ENCODE assay signal across 28 cellular contexts in the genomic region with DNA sequence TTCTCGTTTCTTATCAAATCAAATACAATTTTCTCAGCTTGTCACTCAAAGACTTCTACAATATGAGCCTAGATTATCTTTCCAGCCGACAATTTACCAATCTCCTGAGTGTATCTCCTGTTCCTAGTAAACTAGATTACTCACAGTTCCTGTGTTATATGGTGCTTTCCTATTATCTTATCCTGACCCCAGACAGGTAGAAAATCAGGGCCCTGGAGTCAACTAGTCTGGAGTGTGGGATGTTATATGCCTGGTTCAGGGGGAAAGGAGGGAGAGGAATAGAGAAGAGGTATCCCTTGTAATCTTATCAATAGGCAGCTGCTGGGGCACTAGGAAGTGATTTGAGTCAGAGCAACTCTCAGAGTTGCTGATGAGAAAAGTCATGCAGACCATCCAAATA.
A peak's percentile ranks its signal among the peaks of the same experiment; 100 is the strongest.
DNase-seq lines count a peak whose midpoint lies in the region; FAIRE-seq and TF ChIP-seq lines count a peak whose summit lies in the region.
"Had no signal": no experiment of that assay in that cellular context is flagged by ENCODE, and none has a peak within 500 bp of the region (broad histone marks: within the 10 kb centered on the region; RNA-seq: fewer than 3 reads in every experiment).

No MANE protein-coding gene starts in this region.

- peaks cover 10% of the 10 kb centered on the region for H3K36me3 Mint-ChIP-seq in Calu3 (ENCODE audit: insufficient read depth, unreplicated experiment)
- no peaks in the 10 kb centered on the region for H3K36me3 Mint-ChIP-seq in neural progenitor cell
- H3K36me3 Mint-ChIP-seq in activated naive CD8-positive, alpha-beta T cell treated with anti-CD3 and anti-CD28 coated beads for 36 hours: no peaks in the 10 kb centered on the region

- DNase-seq in Calu3: no peak
- DNase-seq in H1 (ENCODE audit: low read depth in 1 of 2, low spot score in 2 of 2): no peak
- no peak for DNase-seq in neural progenitor cell (ENCODE audit: low spot score)
- no peak for DNase-seq in vagina (ENCODE audit: extremely low spot score in 2 of 2)
- DNase-seq in activated naive CD8-positive, alpha-beta T cell treated with anti-CD3 and anti-CD28 coated beads for 36 hours: no peak
- DNase-seq in NK-92 (lab: John Stamatoyannopoulos, UW; ENCODE audit: unreplicated experiment): no peak
- no peak for DNase-seq in cortex of kidney (lab: John Stamatoyannopoulos, UW)
- DNase-seq: activated CD4-positive, alpha-beta T cell treated with anti-CD3 and anti-CD28 coated beads, Interleukin-2, amount 50 U/mL, for 48 hours; activated CD4-positive, CD25-positive, alpha-beta regulatory T cell treated with anti-CD3 and anti-CD28 coated beads, Interleukin-2, amount 50 U/mL, for 72 hours; activated naive CD4-positive, alpha-beta T cell treated with Interleukin-2 at 50 U/mL for 16 hours; adrenal gland; BE2C; body of pancreas; HCEC 1CT; hypothalamus; NCI-H1436 treated with DMSO at 0.1 percent for 48 hours; NCI-H446; NCI-H748 treated with DMSO at 0.1 percent for 48 hours; stimulated activated CD4-positive, alpha-beta T cell treated with anti-CD3 and anti-CD28 coated beads, Interleukin-12 subunit alpha, Interleukin-12 subunit beta, amount 100 ng/mL, for 4 hours; stimulated activated CD4-positive, alpha-beta T cell treated with anti-CD3 and anti-CD28 coated beads, Interleukin-2, amount 100 ng/mL, for 48 hours; stomach; uterus had no signal

- H3K79me2 ChIP-seq in OCI-LY3 (ENCODE audit: low read length): no peaks in the 10 kb centered on the region
- H3K79me2 ChIP-seq in H1 (ENCODE audit: control insufficient read depth in 1 of 2, insufficient read depth in 2 of 2, low read length in 2 of 2): no peaks in the 10 kb centered on the region
- no peaks in the 10 kb centered on the region for H3K79me2 ChIP-seq in neural progenitor cell (ENCODE audit: low read depth)

- H4K91ac ChIP-seq in H1 (replicated peaks; ENCODE audit: insufficient read length, low read length): no peak overlapping the region

- peak overlapping the region; percentile 20 for H3K4me3 Mint-ChIP-seq in Calu3 (ENCODE audit: low read depth, unreplicated experiment)
- no peak overlapping the region for H3K4me3 Mint-ChIP-seq in neural progenitor cell
- H3K4me3 Mint-ChIP-seq in activated naive CD8-positive, alpha-beta T cell treated with anti-CD3 and anti-CD28 coated beads for 36 hours: no peak overlapping the region
- H3K4me3 Mint-ChIP-seq: T-helper 1 cell treated with Interleukin-12 subunit alpha and Interleukin-12 subunit beta and Interleukin-4 antibody, amounts not matched to agents 30 μg/mL and 1 μg/mL, for 36 hours had no signal

- no peak overlapping the region for H3K4ac ChIP-seq in H1 (replicated peaks; ENCODE audit: insufficient read length, low read depth, low read length)

- no peak for FAIRE-seq in H1 (lab: Jason Lieb, UNC)
- FAIRE-seq: HepG2, TTC549 had no signal

- no peak overlapping the region; the same call in 1 of the 2 replicates for H2AK5ac ChIP-seq in H1 (ENCODE audit: low read depth, low read length)

- intact Hi-C loops in Calu3 (cut with micrococcal nuclease; ENCODE audit: unreplicated experiment): no loop called here
- intact Hi-C loops in vagina (cut with DNase I): no loop called here

- no peak overlapping the region for H3K14ac ChIP-seq in H1 (ENCODE audit: insufficient read length)

- H3F3A ChIP-seq in neural progenitor cell (ENCODE audit: low read depth): peaks cover 15% of the 10 kb centered on the region

- no peaks in the 10 kb centered on the region for H3K79me1 ChIP-seq in H1 (ENCODE audit: low read depth, low read length)

- 83% methylated on average over 2 of the region's 2 CpGs; no CpG with 5 or more reads in 1 of the 2 experiments for WGBS in H1 (ENCODE audit: extremely low coverage in 1 of 2, insufficient coverage in 1 of 2, insufficient read length in 1 of 2, insufficient replicate concordance in 2 of 2, low coverage in 1 of 2, low lambda C conversion rate in 2 of 2, missing lambda C conversion rate in 1 of 2), 2 experiments

- H2BK120ac ChIP-seq in H1 (replicated peaks; ENCODE audit: low read depth, low read length): peak overlapping the region; percentile 18

- no TSS peak for BruUV-seq in Calu3 (replicated peaks; lab: Mats Ljungman, UMichigan)

- no peak for TF ChIP-seq EP300 in H1 (IDR thresholded peaks at IDR 0.05; ENCODE audit: borderline replicate concordance in 1 of 2, low read depth in 2 of 2, low read length in 2 of 2)

- H3K9me3 ChIP-seq in OCI-LY3 (ENCODE audit: insufficient read depth, low read length) (no peaks in the 10 kb centered on the region), H1 (ENCODE audit: insufficient read depth in 2 of 2, low read depth in 1 of 2, low read length in 1 of 2) (no peaks in the 10 kb centered on the region), neural progenitor cell (ENCODE audit: low read depth) (no peaks in the 10 kb centered on the region), vagina (no peaks in the 10 kb centered on the region)
- H3K9me3 ChIP-seq: adrenal gland, BE2C, body of pancreas, neutrophil, prostate gland, uterus had no signal

- no peaks in the 10 kb centered on the region for H3K36me3 ChIP-seq in OCI-LY3 (replicated peaks; ENCODE audit: low read depth, low read length)
- no peaks in the 10 kb centered on the region; a peak in 1 of 8 replicates for H3K36me3 ChIP-seq in H1 (ENCODE audit: control insufficient read depth in 2 of 4, insufficient read depth in 4 of 4, low read length in 3 of 4)
- no peaks in the 10 kb centered on the region for H3K36me3 ChIP-seq in neural progenitor cell
- H3K36me3 ChIP-seq in vagina: no peaks in the 10 kb centered on the region
- H3K36me3 ChIP-seq: adrenal gland, BE2C, neutrophil, prostate gland, stomach, uterus had no signal

- H2BK20ac ChIP-seq in H1 (ENCODE audit: low read length): peak overlapping the region; percentile 17; the same call in 1 of the 2 replicates

- H2BK12ac ChIP-seq in H1 (ENCODE audit: low read depth, low read length): no peak overlapping the region; the same call in 1 of the 2 replicates

- H3K9me3 Mint-ChIP-seq in Calu3 (ENCODE audit: low read depth, unreplicated experiment) (peaks cover 8% of the 10 kb centered on the region), neural progenitor cell (peaks cover 10% of the 10 kb centered on the region)
- no peaks in the 10 kb centered on the region for H3K9me3 Mint-ChIP-seq in activated naive CD8-positive, alpha-beta T cell treated with anti-CD3 and anti-CD28 coated beads for 36 hours
- H3K9me3 Mint-ChIP-seq: T-helper 1 cell treated with Interleukin-12 subunit alpha and Interleukin-12 subunit beta and Interleukin-4 antibody, amounts not matched to agents 30 μg/mL and 1 μg/mL, for 36 hours had no signal

- H3K4me1 Mint-ChIP-seq in Calu3 (ENCODE audit: low read depth, unreplicated experiment) (peaks cover 36% of the 10 kb centered on the region), neural progenitor cell (no peaks in the 10 kb centered on the region)
- H3K4me1 Mint-ChIP-seq in activated naive CD8-positive, alpha-beta T cell treated with anti-CD3 and anti-CD28 coated beads for 36 hours: no peaks in the 10 kb centered on the region

- H3K4me3 ChIP-seq in OCI-LY3 (ENCODE audit: low read length) (peak overlapping the region; percentile 42), H1 (ENCODE audit: extremely low read depth in 1 of 4, insufficient read depth in 2 of 4, low read depth in 3 of 4, low read length in 4 of 4) (no peak overlapping the region), neural progenitor cell (no peak overlapping the region), vagina (no peak overlapping the region)
- H3K4me3 ChIP-seq: adrenal gland, body of pancreas, prostate gland, stomach, uterus had no signal

- no peak overlapping the region for H2AFZ ChIP-seq in OCI-LY3 (ENCODE audit: low read depth, low read length)
- H2AFZ ChIP-seq in H1 (ENCODE audit: low read length): peak overlapping the region; percentile 96
- peak overlapping the region; percentile 79 for H2AFZ ChIP-seq in neural progenitor cell (replicated peaks)

- H2BK15ac ChIP-seq in H1 (ENCODE audit: low read length): no peak overlapping the region

- POLR2A ChIA-PET in H1 (lab: Charles Lee; ENCODE audit: partially characterized antibody): no interaction called here

- H3K27ac Mint-ChIP-seq in Calu3 (ENCODE audit: unreplicated experiment) (peak overlapping the region; percentile 90), neural progenitor cell (no peak overlapping the region)
- H3K27ac Mint-ChIP-seq in activated naive CD8-positive, alpha-beta T cell treated with anti-CD3 and anti-CD28 coated beads for 36 hours: no peak overlapping the region
- H3K27ac Mint-ChIP-seq: T-helper 1 cell treated with Interleukin-12 subunit alpha and Interleukin-12 subunit beta and Interleukin-4 antibody, amounts not matched to agents 30 μg/mL and 1 μg/mL, for 36 hours had no signal

- H3K56ac ChIP-seq in H1 (replicated peaks; ENCODE audit: insufficient read length, low read depth, low read length): no peak overlapping the region

- H3K4me1 ChIP-seq in OCI-LY3 (ENCODE audit: low read length): peaks cover 30% of the 10 kb centered on the region
- H3K4me1 ChIP-seq in H1 (replicated peaks in 1 of 4; ENCODE audit: control insufficient read depth in 3 of 4, insufficient read depth in 4 of 4, low read length in 3 of 4): peaks cover 2 to 17% (median 10%) of the 10 kb centered on the region in 4 experiments; a peak in 3 of 7 replicates
- peaks cover 23% of the 10 kb centered on the region for H3K4me1 ChIP-seq in neural progenitor cell
- no peaks in the 10 kb centered on the region for H3K4me1 ChIP-seq in vagina
- H3K4me1 ChIP-seq: adrenal gland, BE2C, body of pancreas, prostate gland, uterus had no signal

- H3K27me3 ChIP-seq in OCI-LY3 (ENCODE audit: low read depth, low read length) (no peaks in the 10 kb centered on the region), H1 (replicated peaks in 1 of 4; ENCODE audit: control insufficient read depth in 3 of 4, extremely low read depth in 1 of 4, insufficient read depth in 3 of 4, low read length in 3 of 4) (peaks cover 0 to 1% (median 0%) of the 10 kb centered on the region in 4 experiments; a peak in 1 of 7 replicates), neural progenitor cell (no peaks in the 10 kb centered on the region), vagina (no peaks in the 10 kb centered on the region)
- H3K27me3 ChIP-seq: adrenal gland, BE2C, body of pancreas, neutrophil, stomach, uterus had no signal

- H3K27me3 Mint-ChIP-seq in Calu3 (ENCODE audit: unreplicated experiment): no peaks in the 10 kb centered on the region
- H3K27me3 Mint-ChIP-seq in neural progenitor cell (ENCODE audit: insufficient read depth, low read depth): no peaks in the 10 kb centered on the region
- H3K27me3 Mint-ChIP-seq in activated naive CD8-positive, alpha-beta T cell treated with anti-CD3 and anti-CD28 coated beads for 36 hours: peaks cover 4% of the 10 kb centered on the region

- H4K20me1 ChIP-seq in OCI-LY3 (ENCODE audit: insufficient read depth, low read length): no peaks in the 10 kb centered on the region
- no peaks in the 10 kb centered on the region for H4K20me1 ChIP-seq in H1 (replicated peaks in 1 of 2; ENCODE audit: control insufficient read depth in 1 of 2, insufficient read depth in 2 of 2, low read length in 2 of 2)
- H4K20me1 ChIP-seq in neural progenitor cell (ENCODE audit: low read depth): no peaks in the 10 kb centered on the region

- no peak overlapping the region for H4K8ac ChIP-seq in H1 (ENCODE audit: extremely low read depth, insufficient read depth, low read length)

- H3K4me2 ChIP-seq in OCI-LY3 (ENCODE audit: low read length): peak overlapping the region; percentile 67
- H3K4me2 ChIP-seq in H1 (ENCODE audit: insufficient read depth in 1 of 2, low read depth in 2 of 2, low read length in 2 of 2): no peak overlapping the region
- H3K4me2 ChIP-seq in neural progenitor cell: no peak overlapping the region

- TF ChIP-seq CTCF in Calu3 (IDR thresholded peaks at IDR 0.05; ENCODE audit: unreplicated experiment) (no peak), OCI-LY3 (IDR thresholded peaks at IDR 0.05; ENCODE audit: low read depth, low read length) (no peak), H1 (IDR thresholded peaks at IDR 0.05; ENCODE audit: control extremely low read depth in 1 of 3, insufficient read depth in 1 of 3, low read depth in 1 of 3, low read length in 3 of 3) (no peak), neural progenitor cell (IDR thresholded peaks at IDR 0.05) (no peak), vagina (IDR thresholded peaks at IDR 0.05) (no peak)

- H3K9ac ChIP-seq in OCI-LY3 (ENCODE audit: low read length): peak overlapping the region; percentile 2; the same call in 1 of the 2 replicates
- no peak overlapping the region for H3K9ac ChIP-seq in H1 (replicated peaks in 1 of 4; ENCODE audit: extremely low read depth in 1 of 4, low read depth in 3 of 4, low read length in 3 of 4)
- H3K9ac ChIP-seq in neural progenitor cell: no peak overlapping the region

- H3K27ac ChIP-seq in OCI-LY3 (ENCODE audit: low read length) (0 out of 2 replicates have a peak overlapping the region, but pooled peaks have one; percentile 0), H1 (ENCODE audit: low read depth, low read length) (no peak overlapping the region), neural progenitor cell (no peak overlapping the region), vagina (no peak overlapping the region)
- H3K27ac ChIP-seq: adrenal gland, body of pancreas, neutrophil, prostate gland, stomach, uterus had no signal

- CTCF ChIA-PET in Calu3 (lab: Charles Lee) (no interaction called here), H1 (lab: Charles Lee; ENCODE audit: partially characterized antibody) (interaction anchor here (1.0 kb wide), 1 partner anchor 14 kb away, joined by 3 read pairs; no protein-coding TSS in a partner anchor)

- no peak overlapping the region for H3K18ac ChIP-seq in H1 (ENCODE audit: extremely low read depth, low read length)

- TF ChIP-seq POLR2A in H1 (IDR thresholded peaks at IDR 0.05; ENCODE audit: control extremely low read depth in 1 of 2, low read depth in 2 of 2, low read length in 2 of 2): no peak
- TF ChIP-seq POLR2A in vagina (IDR thresholded peaks at IDR 0.05): no peak

- H3K23ac ChIP-seq in H1 (ENCODE audit: insufficient read length): no peak overlapping the region

- TF ChIP-seq RAD21 in H1 (IDR thresholded peaks at IDR 0.05 in 1 of 2, conservative IDR thresholded peaks at IDR 0.05 in 1 of 2; ENCODE audit: low read depth in 2 of 2, low read length in 2 of 2): no peak

- no peak overlapping the region for H4K5ac ChIP-seq in H1 (ENCODE audit: insufficient read length, low read depth, low read length)

- H2BK5ac ChIP-seq in H1 (ENCODE audit: low read depth, low read length): peak overlapping the region; percentile 38; the same call in 1 of the 2 replicates

- H3K23me2 ChIP-seq in H1 (ENCODE audit: low read depth, low read length): no peaks in the 10 kb centered on the region
